ENCODE assay signal across 25 cellular contexts in genomic region chr6:55536579-55536978, GRCh38.
"Had no signal": no experiment of that assay in that cellular context is flagged by ENCODE, and none has a peak within 500 bp of the region (broad histone marks: within the 10 kb centered on the region; RNA-seq: fewer than 3 reads in every experiment).

No MANE protein-coding gene starts in this region.

- H3K4me3 ChIP-seq: ascending aorta, breast epithelium, cardiac muscle cell, coronary artery, dorsolateral prefrontal cortex had no signal

- DNase-seq: activated B cell treated with CpG ODN at 0.5 μM for 24 hours; activated CD4-positive, alpha-beta T cell treated with anti-CD3 and anti-CD28 coated beads for 48 hours; activated CD4-positive, alpha-beta T cell treated with anti-CD3 and anti-CD28 coated beads, Interleukin-2, amount 50 U/mL, for 1 hour; activated CD4-positive, alpha-beta T cell treated with anti-CD3 and anti-CD28 coated beads, Interleukin-2, amount 50 U/mL, for 48 hours; activated CD8-positive, alpha-beta memory T cell treated with anti-CD3 and anti-CD28 coated beads for 24 hours; activated CD8-positive, alpha-beta T cell treated with anti-CD3 and anti-CD28 coated beads for 36 hours; activated effector memory CD4-positive, alpha-beta T cell treated with anti-CD3 and anti-CD28 coated beads, Interleukin-2, amount 50 U/mL, for 16 hours; activated naive CD4-positive, alpha-beta T cell; activated naive CD4-positive, alpha-beta T cell treated with anti-CD3 and anti-CD28 coated beads, Interleukin-2, amount 10 ng/mL, durations not matched to agents 7 days and 5 days; activated naive CD8-positive, alpha-beta T cell treated with anti-CD3 and anti-CD28 coated beads, Interleukin-2, amount 10 ng/mL, durations not matched to agents 7 days and 5 days; activated T-cell treated with anti-CD3 and anti-CD28 coated beads, Interleukin-2, amount 50 U/mL, for 4 hours; central memory CD4-positive, alpha-beta T cell; cerebellar nuclear complex; dorsolateral prefrontal cortex; effector memory CD4-positive, alpha-beta T cell; foreskin fibroblast; head of caudate nucleus; SW 1271; T-cell; T1000; WERI-Rb-1 had no signal
